Comparison of ENCODE assay signal across 14 cellular contexts in the genomic region with DNA sequence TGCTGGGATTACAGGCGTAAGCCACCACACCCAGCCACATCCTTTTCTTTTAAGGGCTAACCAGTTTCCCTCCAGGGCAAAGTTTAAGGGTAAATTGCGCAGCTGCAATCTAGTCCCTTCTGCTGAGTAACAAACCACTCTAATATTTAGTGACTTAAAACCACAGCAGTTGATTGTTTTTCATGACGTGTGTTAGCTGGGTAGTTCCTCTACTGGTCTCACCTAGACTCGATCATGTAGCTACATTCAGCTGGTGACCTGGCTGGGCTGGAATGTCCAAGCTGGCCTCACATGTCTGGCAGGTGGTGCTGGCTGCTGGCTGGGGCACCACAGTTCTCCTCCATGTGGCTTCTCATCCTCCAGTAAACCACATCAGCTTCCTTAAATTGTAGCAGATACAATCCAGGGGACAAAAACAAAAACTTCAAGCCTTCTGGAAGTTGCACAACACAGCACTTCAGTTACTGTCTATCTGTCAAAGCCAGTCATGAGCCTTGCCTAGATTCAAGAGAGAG.
DNase-seq lines count a peak whose midpoint lies in the region; ATAC-seq and TF ChIP-seq lines count a peak whose summit lies in the region.
"Had no signal": no experiment of that assay in that cellular context is flagged by ENCODE, and none has a peak within 500 bp of the region (broad histone marks: within the 10 kb centered on the region; RNA-seq: fewer than 3 reads in every experiment).

No MANE protein-coding gene starts in this region.

- intact Hi-C loops in left lung (cut with DNase I), result no loop called here

- DNase-seq in AG10803 (ENCODE audit: low read depth), result peak; percentile 18
- peak; percentile 50 for DNase-seq in Jurkat, Clone E6-1 (ENCODE audit: low read depth, low spot score)
- DNase-seq in astrocyte of the hippocampus (ENCODE audit: low read depth, low spot score), result peak; percentile 50
- peak in 1 of 2 donors; percentile 48 for DNase-seq in left lung
- no peak for DNase-seq in LoVo (ENCODE audit: low spot score)
- no peak for DNase-seq in activated CD4-positive, alpha-beta T cell treated with anti-CD3 and anti-CD28 coated beads, Interleukin-2, amount 50 U/mL, for 1 hour
- DNase-seq in left lobe of liver (ENCODE audit: low spot score), result no peak
- DNase-seq: activated effector memory CD4-positive, alpha-beta T cell treated with Interleukin-2 at 50 U/mL for 16 hours; effector CD8-positive, alpha-beta T cell; NCI-H774; WERI-Rb-1 had no signal

- H3K4me3 ChIP-seq in AG10803 (ENCODE audit: low read length) (no peak overlapping the region), left lung (no peak overlapping the region)
- H3K4me3 ChIP-seq in Jurkat, Clone E6-1 (ENCODE audit: low read length), result no peak overlapping the region

- H3K9me3 ChIP-seq in left lung, result peaks cover 0 to 10% of the 10 kb centered on the region in 2 donors

- peak overlapping the region in 1 of 2 donors; percentile 3 for H3K27ac ChIP-seq in left lung
- H3K27ac ChIP-seq: C4-2B, parathyroid adenoma, WERI-Rb-1 had no signal

- H3K27me3 ChIP-seq in left lung, result no peaks in the 10 kb centered on the region

- H3K36me3 ChIP-seq in left lung, result no peaks in the 10 kb centered on the region
- H3K36me3 ChIP-seq: WERI-Rb-1 had no signal

- peaks cover 0 to 9% of the 10 kb centered on the region in 2 donors for H3K4me1 ChIP-seq in left lung
- H3K4me1 ChIP-seq: parathyroid adenoma had no signal

- TF ChIP-seq CTCF in AG10803 (conservative IDR thresholded peaks at IDR 0.05; ENCODE audit: low read length) (no peak), left lung (IDR thresholded peaks at IDR 0.05) (no peak)

- ATAC-seq in left lung, result peak; percentile 12
- ATAC-seq in GM18873 (IDR thresholded peaks at IDR 0.05; ENCODE audit: low FRiP score, unreplicated experiment), result no peak
- ATAC-seq in left lobe of liver, result no peak

Comparison
In these comparisons a context has a peak if more than half of its experiments do, and no peak if none do; other contexts are left out.
1. DNase-seq: peak in AG10803 (single experiment), Jurkat, Clone E6-1 (single experiment) and astrocyte of the hippocampus (single experiment); none in LoVo (single experiment), activated CD4-positive, alpha-beta T cell treated with anti-CD3 and anti-CD28 coated beads, Interleukin-2, amount 50 U/mL, for 1 hour (single experiment) and left lobe of liver (single experiment).